Comparison of ENCODE assay signal across 8 cellular contexts in the genomic region with DNA sequence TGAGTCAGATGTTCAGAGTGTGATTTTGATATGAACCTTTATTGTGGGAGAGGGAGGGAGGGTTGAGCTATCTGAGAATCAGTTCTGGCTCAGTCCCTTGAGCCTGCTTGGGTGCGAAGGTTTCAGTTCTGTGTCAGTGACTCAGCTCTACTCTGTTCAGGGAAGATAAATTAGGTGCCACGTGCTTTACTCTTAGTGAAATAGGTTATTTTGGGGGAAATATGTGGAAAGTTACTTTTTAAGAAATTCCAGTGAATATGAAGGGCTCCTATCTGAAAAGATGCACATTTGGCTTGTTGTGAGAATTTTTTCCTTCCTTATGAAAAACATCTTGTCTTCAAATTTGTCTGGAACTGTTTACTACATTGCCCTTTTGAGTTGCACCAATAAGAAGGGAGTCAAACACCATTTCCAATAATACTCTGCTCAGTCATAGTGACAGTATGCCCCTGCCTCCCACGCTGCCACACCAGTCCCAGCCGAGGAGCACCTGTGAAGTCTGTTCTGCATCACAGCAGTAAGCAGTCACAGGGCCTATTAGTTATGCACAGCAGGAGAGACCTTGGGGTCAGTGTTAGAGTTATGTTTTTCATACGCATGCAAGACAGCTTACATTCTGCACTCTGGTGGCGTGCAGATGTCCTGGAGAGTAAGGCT. TPM values are rescaled to one million over a fixed set of nuclear protein-coding genes. Genes with fewer than 3 reads are reported as not detected.
A peak's percentile ranks its signal among the peaks of the same experiment; 100 is the strongest.
DNase-seq lines count a peak whose midpoint lies in the region; ATAC-seq, FAIRE-seq and TF ChIP-seq lines count a peak whose summit lies in the region.

No MANE protein-coding gene starts in this region.

- peak overlapping the region; percentile 28 to 56 (median 46) for H3K4me2 ChIP-seq in BLaER1 treated with 17β-estradiol and CSF1 and Interleukin-3, amounts not matched to agents 10 nM and 100 nM

- intact Hi-C loops in pancreas (cut with DNase I), result no loop called here

- FAIRE-seq in pancreas (lab: Jason Lieb, UNC) (no peak), urothelium cell line (lab: Jason Lieb, UNC) (no peak)

- peak; percentile 96 for ATAC-seq in GM19372 (IDR thresholded peaks at IDR 0.05; ENCODE audit: low read depth, unreplicated experiment)
- ATAC-seq in HG03196 (IDR thresholded peaks at IDR 0.05; ENCODE audit: unreplicated experiment), result peak; percentile 95
- peak; percentile 96 for ATAC-seq in activated T-helper 17 cell treated with anti-CD3 and anti-CD28 coated beads, Interleukin-2, amount 50 U/mL, for 72 hours (replicated peaks)
- peak; percentile 38 to 82 (median 74) for ATAC-seq in pancreas

- H3K27me3 Mint-ChIP-seq in activated T-helper 17 cell treated with anti-CD3 and anti-CD28 coated beads, Interleukin-2, amount 50 U/mL, for 72 hours, result no peaks in the 10 kb centered on the region
- no peaks in the 10 kb centered on the region for H3K27me3 Mint-ChIP-seq in glutamatergic neuron (ENCODE audit: unreplicated experiment)

- no peak for DNase-seq in pancreas
- no peak for DNase-seq in glutamatergic neuron
- DNase-seq in urothelium cell line (ENCODE audit: low spot score), result no peak
- no peak for DNase-seq in NCI-H2171 treated with DMSO at 0.1 percent for 48 hours (lab: John Stamatoyannopoulos, UW)

- H3K27me3 ChIP-seq in BLaER1 treated with 17β-estradiol and CSF1 and Interleukin-3, amounts not matched to agents 10 nM and 100 nM, result no peaks in the 10 kb centered on the region
- no peaks in the 10 kb centered on the region for H3K27me3 ChIP-seq in pancreas

- TF ChIP-seq CTCF in pancreas (IDR thresholded peaks at IDR 0.05), result no peak
- TF ChIP-seq CTCF in glutamatergic neuron (IDR thresholded peaks at IDR 0.05; ENCODE audit: partially characterized antibody, unreplicated experiment), result no peak

- H3K36me3 ChIP-seq in BLaER1 treated with 17β-estradiol and CSF1 and Interleukin-3, amounts not matched to agents 10 nM and 100 nM, result no peaks in the 10 kb centered on the region
- no peaks in the 10 kb centered on the region for H3K36me3 ChIP-seq in pancreas

- peaks cover 28 to 51% (median 37%) of the 10 kb centered on the region in 10 experiments for H3K4me1 ChIP-seq in BLaER1 treated with 17β-estradiol and CSF1 and Interleukin-3, amounts not matched to agents 10 nM and 100 nM
- H3K4me1 ChIP-seq in pancreas, result no peaks in the 10 kb centered on the region

- H3K36me3 Mint-ChIP-seq in activated T-helper 17 cell treated with anti-CD3 and anti-CD28 coated beads, Interleukin-2, amount 50 U/mL, for 72 hours (ENCODE audit: low read depth), result no peaks in the 10 kb centered on the region
- no peaks in the 10 kb centered on the region for H3K36me3 Mint-ChIP-seq in glutamatergic neuron (ENCODE audit: unreplicated experiment)

- WGBS in pancreas, 2 donors, result 29 to 34% methylated on average over 6 of the region's 6 CpGs

- H3K9me3 ChIP-seq in BLaER1 treated with 17β-estradiol and CSF1 and Interleukin-3, amounts not matched to agents 10 nM and 100 nM (replicated peaks in 1 of 11), result peaks cover 0 to 6% (median 0%) of the 10 kb centered on the region in 11 experiments; a peak in 2 of 22 replicates
- no peaks in the 10 kb centered on the region for H3K9me3 ChIP-seq in pancreas

- no peaks in the 10 kb centered on the region for H4K20me1 ChIP-seq in BLaER1 treated with 17β-estradiol and CSF1 and Interleukin-3, amounts not matched to agents 10 nM and 100 nM

- H3K4me3 ChIP-seq in BLaER1 treated with 17β-estradiol and CSF1 and Interleukin-3, amounts not matched to agents 10 nM and 100 nM, result no peak overlapping the region
- no peak overlapping the region for H3K4me3 ChIP-seq in pancreas

- H3K27ac Mint-ChIP-seq in activated T-helper 17 cell treated with anti-CD3 and anti-CD28 coated beads, Interleukin-2, amount 50 U/mL, for 72 hours, result peak overlapping the region; percentile 56
- no peak overlapping the region for H3K27ac Mint-ChIP-seq in glutamatergic neuron (ENCODE audit: unreplicated experiment)

- no peaks in the 10 kb centered on the region for H3K9me3 Mint-ChIP-seq in activated T-helper 17 cell treated with anti-CD3 and anti-CD28 coated beads, Interleukin-2, amount 50 U/mL, for 72 hours
- H3K9me3 Mint-ChIP-seq in glutamatergic neuron (ENCODE audit: unreplicated experiment), result no peaks in the 10 kb centered on the region

- peaks cover 15% of the 10 kb centered on the region for H3K4me1 Mint-ChIP-seq in activated T-helper 17 cell treated with anti-CD3 and anti-CD28 coated beads, Interleukin-2, amount 50 U/mL, for 72 hours
- no peaks in the 10 kb centered on the region for H3K4me1 Mint-ChIP-seq in glutamatergic neuron (ENCODE audit: low read depth, unreplicated experiment)

- no peak overlapping the region for H3K9ac ChIP-seq in BLaER1 treated with 17β-estradiol and CSF1 and Interleukin-3, amounts not matched to agents 10 nM and 100 nM

- H3K27ac ChIP-seq in BLaER1 treated with 17β-estradiol and CSF1 and Interleukin-3, amounts not matched to agents 10 nM and 100 nM, result peak overlapping the region in 1 of 11 experiments; percentile 17; a peak in 1 of 22 replicates
- no peak overlapping the region for H3K27ac ChIP-seq in pancreas

- no peak overlapping the region for H3K4me3 Mint-ChIP-seq in activated T-helper 17 cell treated with anti-CD3 and anti-CD28 coated beads, Interleukin-2, amount 50 U/mL, for 72 hours
- H3K4me3 Mint-ChIP-seq in glutamatergic neuron (ENCODE audit: unreplicated experiment), result no peak overlapping the region

RNA-seq across cellular contexts. Expression of a gene that starts 32.8 kb away (rescaled TPM):
- total RNA-seq in activated T-helper 17 cell treated with anti-CD3 and anti-CD28 coated beads, Interleukin-2, amount 50 U/mL, for 72 hours, result not detected
- total RNA-seq in pancreas (1 to 10 TPM; 2.7 to 7.0 (median 4.0) TPM), glutamatergic neuron (ENCODE audit: unreplicated experiment) (0.56 TPM)
- 1 to 10 TPM; 1.6 to 2.8 TPM for polyA plus RNA-seq in pancreas
